11 cellular contexts compared by ENCODE assay signal in the genomic region with DNA sequence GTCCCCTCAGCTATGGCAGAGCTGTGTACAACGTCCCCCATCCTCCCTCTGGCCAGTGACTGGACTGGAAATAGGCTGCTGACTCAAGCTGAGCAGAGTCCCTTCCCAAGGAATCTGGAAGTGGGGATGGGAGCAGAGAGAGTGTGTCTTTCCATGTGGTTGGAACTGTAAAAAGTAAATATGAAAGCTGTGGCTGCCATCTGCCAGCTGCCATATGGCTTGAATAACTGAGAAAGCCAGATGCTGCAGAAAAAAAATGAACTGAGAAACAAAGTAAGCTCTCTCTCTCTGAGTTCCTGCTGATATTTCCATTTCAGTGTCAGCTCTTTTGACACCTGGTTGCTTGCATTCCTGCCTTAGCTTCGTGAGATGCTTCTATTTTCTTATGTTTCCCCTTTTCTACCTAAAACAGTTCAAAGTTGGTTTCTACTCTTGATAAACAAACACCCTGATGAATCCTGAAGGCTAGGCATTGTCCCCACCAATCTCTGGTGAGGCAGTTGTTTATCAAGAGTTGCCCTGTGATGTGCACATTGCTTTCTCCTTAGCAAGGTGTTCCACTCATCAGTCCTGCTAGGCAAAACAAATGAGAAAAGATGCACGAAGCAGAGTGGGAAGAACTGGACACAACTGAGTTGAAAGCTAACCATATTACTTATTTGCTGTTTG. TPM values are rescaled to one million over a fixed set of nuclear protein-coding genes. Genes with fewer than 3 reads are reported as not detected.
A peak's percentile ranks its signal among the peaks of the same experiment; 100 is the strongest.
DNase-seq lines count a peak whose midpoint lies in the region; ATAC-seq lines count a peak whose summit lies in the region.
"Had no signal": no experiment of that assay in that cellular context is flagged by ENCODE, and none has a peak within 500 bp of the region (broad histone marks: within the 10 kb centered on the region; RNA-seq: fewer than 3 reads in every experiment).

No MANE protein-coding gene starts in this region.

- DNase-seq in GM03348 (ENCODE audit: low spot score) (peak; percentile 55), HT1080 (ENCODE audit: low read depth) (peak; percentile 59), fibroblast of peridontal ligament (ENCODE audit: extremely low read depth) (peak; percentile 82), HK-2 (ENCODE audit: unreplicated experiment) (no peak), epidermal melanocyte (ENCODE audit: insufficient read length, low spot score) (no peak)
- no peak for DNase-seq in activated CD8-positive, alpha-beta memory T cell treated with anti-CD3 and anti-CD28 coated beads, Interleukin-2, amount 50 U/mL, for 48 hours
- no peak for DNase-seq in natural killer cell treated with Interleukin-12 subunit alpha and Interleukin-12 subunit beta and Interleukin-15 and Interleukin-18, amount 100 ng/mL, for 72 hours (ENCODE audit: low spot score)
- DNase-seq: brain microvascular endothelial cell, NCI-H1048 had no signal

- H3K4me3 Mint-ChIP-seq in natural killer cell treated with Interleukin-12 subunit alpha and Interleukin-12 subunit beta and Interleukin-15 and Interleukin-18, amount 100 ng/mL, for 72 hours = no peak overlapping the region
- H3K4me3 Mint-ChIP-seq: neural crest cell had no signal

- peak; percentile 83 for ATAC-seq in GM21576 (IDR thresholded peaks at IDR 0.05; ENCODE audit: unreplicated experiment)
- no peak for ATAC-seq in natural killer cell treated with Interleukin-12 subunit alpha and Interleukin-12 subunit beta and Interleukin-15 and Interleukin-18, amount 100 ng/mL, for 72 hours

- no peaks in the 10 kb centered on the region for H3K4me1 Mint-ChIP-seq in natural killer cell treated with Interleukin-12 subunit alpha and Interleukin-12 subunit beta and Interleukin-15 and Interleukin-18, amount 100 ng/mL, for 72 hours (ENCODE audit: low read depth in 2 of 2)
- H3K4me1 Mint-ChIP-seq: neural crest cell had no signal

- no peaks in the 10 kb centered on the region for H3K9me3 Mint-ChIP-seq in natural killer cell treated with Interleukin-12 subunit alpha and Interleukin-12 subunit beta and Interleukin-15 and Interleukin-18, amount 100 ng/mL, for 72 hours
- H3K9me3 Mint-ChIP-seq: neural crest cell had no signal

- no peak overlapping the region for H3K27ac Mint-ChIP-seq in natural killer cell treated with Interleukin-12 subunit alpha and Interleukin-12 subunit beta and Interleukin-15 and Interleukin-18, amount 100 ng/mL, for 72 hours

- no peaks in the 10 kb centered on the region for H3K27me3 Mint-ChIP-seq in natural killer cell treated with Interleukin-12 subunit alpha and Interleukin-12 subunit beta and Interleukin-15 and Interleukin-18, amount 100 ng/mL, for 72 hours

- no peaks in the 10 kb centered on the region for H3K36me3 Mint-ChIP-seq in natural killer cell treated with Interleukin-12 subunit alpha and Interleukin-12 subunit beta and Interleukin-15 and Interleukin-18, amount 100 ng/mL, for 72 hours

RNA-seq across cellular contexts. Expression of a gene that starts 16.8 kb away (rescaled TPM):
- 95.6 and 97.3 TPM in 2 replicates for total RNA-seq in HT1080 (2014; rRNA removed; shearing (Covaris generic))
- 58.9 and 67.9 TPM in 2 replicates for polyA plus RNA-seq in HT1080 (2015; cell fraction: cytosol; rRNA removed)
- polyA plus RNA-seq in HT1080 (2015; cell fraction: nucleus; rRNA removed) = 32.6 and 33.0 TPM in 2 replicates
- 10 to 100 TPM; 73.6 to 74.1 TPM for total RNA-seq in natural killer cell treated with Interleukin-12 subunit alpha and Interleukin-12 subunit beta and Interleukin-15 and Interleukin-18, amount 100 ng/mL, for 72 hours

Comparison
In these comparisons a context has a peak if more than half of its experiments do, and no peak if none do; other contexts are left out.
1. DNase-seq: peak in GM03348 (single experiment), HT1080 (single experiment) and fibroblast of peridontal ligament (single experiment); none in HK-2 (single experiment), activated CD8-positive, alpha-beta memory T cell treated with anti-CD3 and anti-CD28 coated beads, Interleukin-2, amount 50 U/mL, for 48 hours (single experiment), epidermal melanocyte (single experiment) and natural killer cell treated with Interleukin-12 subunit alpha and Interleukin-12 subunit beta and Interleukin-15 and Interleukin-18, amount 100 ng/mL, for 72 hours (single experiment).